19 cellular contexts compared by ENCODE assay signal in the genomic region with DNA sequence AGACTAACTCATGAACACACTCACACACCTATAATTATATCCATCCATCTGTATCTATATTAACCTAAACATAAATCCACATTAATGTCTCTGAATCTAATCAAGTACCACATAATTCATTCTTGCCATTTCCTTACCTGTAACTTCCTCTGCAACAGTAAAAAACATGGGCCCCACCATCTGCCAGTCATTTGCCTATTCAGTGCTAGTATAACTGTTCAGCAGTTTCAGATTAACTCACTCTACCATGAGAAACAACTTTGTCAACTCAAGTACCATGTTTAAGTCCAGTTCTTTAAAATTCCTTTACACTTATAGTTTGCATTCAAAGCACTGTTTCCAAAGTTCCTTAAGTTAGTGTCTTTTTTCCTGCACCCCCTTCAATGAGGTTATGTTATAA.
"Had no signal": no experiment of that assay in that cellular context is flagged by ENCODE, and none has a peak within 500 bp of the region (broad histone marks: within the 10 kb centered on the region; RNA-seq: fewer than 3 reads in every experiment).

No MANE protein-coding gene starts in this region.

- H3K9me3 ChIP-seq: breast epithelium, left lung, mucosa of descending colon, spleen, suprapubic skin, tibial artery, upper lobe of right lung had no signal

- DNase-seq: activated B cell treated with CpG ODN at 0.5 μM for 24 hours; activated CD8-positive, alpha-beta memory T cell treated with anti-CD3 and anti-CD28 coated beads, Interleukin-2, amount 10 ng/mL, durations not matched to agents 7 days and 5 days; activated CD8-positive, alpha-beta T cell treated with anti-CD3 and anti-CD28 coated beads, Interleukin-2, amount 10 ng/mL, durations not matched to agents 7 days and 5 days; activated naive CD4-positive, alpha-beta T cell; activated T-cell treated with anti-CD3 and anti-CD28 coated beads, Interleukin-2, amount 50 U/mL, for 72 hours; effector CD8-positive, alpha-beta T cell; left lung; mucosa of descending colon; posterior cingulate gyrus; right cardiac atrium; spleen; stimulated activated naive CD4-positive, alpha-beta T cell; tibial artery; upper lobe of right lung had no signal

- H3K27ac ChIP-seq: breast epithelium, left lung, spleen, suprapubic skin, tibial artery, upper lobe of right lung had no signal

- H3K4me1 ChIP-seq: breast epithelium, left lung, spleen, suprapubic skin, tibial artery, upper lobe of right lung had no signal

- H3K4me3 ChIP-seq: breast epithelium, left lung, lung, mucosa of descending colon, spleen, suprapubic skin, tibial artery, upper lobe of right lung had no signal

- H3K27me3 ChIP-seq: breast epithelium, left lung, spleen, suprapubic skin, upper lobe of right lung had no signal

- ATAC-seq: activated CD8-positive, alpha-beta memory T cell treated with anti-CD3 and anti-CD28 coated beads, Interleukin-2, amount 10 ng/mL, durations not matched to agents 7 days and 5 days; activated CD8-positive, alpha-beta T cell treated with anti-CD3 and anti-CD28 coated beads, Interleukin-2, amount 10 ng/mL, durations not matched to agents 7 days and 5 days; activated naive CD4-positive, alpha-beta T cell treated with anti-CD3 and anti-CD28 coated beads, Interleukin-2, amount 50 U/mL, for 72 hours; activated T-cell treated with anti-CD3 and anti-CD28 coated beads, Interleukin-2, amount 50 U/mL, for 72 hours; left lung; mucosa of descending colon; natural killer cell treated with Interleukin-12 subunit alpha and Interleukin-12 subunit beta and Interleukin-15 and Interleukin-18, amount 100 ng/mL, for 72 hours; right cardiac atrium; upper lobe of right lung had no signal

- H3K36me3 ChIP-seq: breast epithelium, left lung, spleen, suprapubic skin, tibial artery, upper lobe of right lung had no signal
